In the genomic region with DNA sequence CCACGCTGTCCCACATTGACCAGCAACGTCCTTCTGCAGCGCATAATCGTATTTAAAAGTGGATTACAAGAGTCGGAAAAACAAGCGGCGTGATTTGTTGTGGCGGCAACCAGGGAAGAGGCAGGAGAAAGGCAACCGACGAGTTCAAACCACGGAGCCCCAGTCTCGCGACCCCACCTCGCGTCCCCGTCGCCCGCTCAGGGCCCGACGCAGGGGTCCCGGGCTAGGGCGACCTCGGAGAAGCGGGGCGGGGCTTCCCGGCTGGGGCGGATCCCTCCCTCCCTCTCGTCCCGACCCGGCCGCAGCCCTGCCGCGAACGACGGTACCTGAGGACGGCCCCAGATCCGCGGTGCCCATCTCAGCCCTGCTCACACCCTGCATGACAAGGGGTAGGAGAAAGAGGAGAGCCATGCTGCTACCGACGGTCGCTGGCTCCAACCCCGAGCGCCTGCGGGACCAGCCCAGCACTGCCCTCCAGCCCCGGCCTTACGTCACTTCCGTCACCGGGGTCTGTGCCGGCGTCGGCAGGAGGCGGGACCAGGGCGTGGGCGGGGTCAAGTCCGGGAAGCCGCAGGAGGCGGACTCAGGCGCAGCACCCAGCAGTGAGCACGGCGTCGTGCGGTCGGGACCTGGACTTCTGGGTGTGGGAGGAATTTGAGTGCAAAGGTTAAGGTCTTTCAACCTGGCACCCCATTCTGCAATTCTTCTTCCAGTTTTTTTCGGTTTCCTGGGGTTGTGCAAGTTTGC, we compare ENCODE assay signal across 8 cellular contexts.
A peak's percentile ranks its signal among the peaks of the same experiment; 100 is the strongest.
DNase-seq lines count a peak whose midpoint lies in the region; ATAC-seq and TF ChIP-seq lines count a peak whose summit lies in the region.

IFNGR1 (minus strand) TSS at position 469 of the 747 bp plus-strand sequence; CDS start at position 411, 58 bp downstream.

- peak; percentile 85 for TF ChIP-seq POLR2A in GM19099 (IDR thresholded peaks at IDR 0.05; ENCODE audit: extremely low read depth, insufficient read length, low read depth)

- DNase-seq in AG20443 (ENCODE audit: low spot score) = peak; percentile 97
- DNase-seq in NCI-H510A (lab: John Stamatoyannopoulos, UW) = peak; percentile 66
- peak; percentile 98 for DNase-seq in activated CD4-positive, CD25-positive, alpha-beta regulatory T cell treated with anti-CD3 and anti-CD28 coated beads, Interleukin-2, amount 50 U/mL, for 72 hours
- DNase-seq in cerebellar cortex (ENCODE audit: low spot score) = peak; percentile 94
- DNase-seq in inferior parietal cortex (ENCODE audit: extremely low spot score) = peak; percentile 93
- peak; percentile 94 to 97 for DNase-seq in stimulated activated CD4-positive, alpha-beta T cell treated with anti-CD3 and anti-CD28 coated beads, Interleukin-12 subunit alpha, Interleukin-12 subunit beta, amount 100 ng/mL, for 24 hours (ENCODE audit: low read depth in 2 of 2)

- ATAC-seq in HG03378 (IDR thresholded peaks at IDR 0.05; ENCODE audit: unreplicated experiment) = peak; percentile 73

Comparison
In these comparisons a context has a peak if more than half of its experiments do, and no peak if none do; other contexts are left out.
1. Peak in every context shown above with its lines: DNase-seq and ATAC-seq.